In genomic region chr3:182292586-182292985, GRCh38 we compare ENCODE assay signal across 26 cellular contexts.
DNase-seq lines count a peak whose midpoint lies in the region; ATAC-seq, FAIRE-seq and TF ChIP-seq lines count a peak whose summit lies in the region.
"Had no signal": no experiment of that assay in that cellular context is flagged by ENCODE, and none has a peak within 500 bp of the region (broad histone marks: within the 10 kb centered on the region; RNA-seq: fewer than 3 reads in every experiment).

No MANE protein-coding gene starts in this region.

- H3K36me3 Mint-ChIP-seq in astrocyte (ENCODE audit: low read depth, unreplicated experiment): no peaks in the 10 kb centered on the region
- H3K36me3 Mint-ChIP-seq in activated CD4-positive, alpha-beta T cell treated with anti-CD3 and anti-CD28 coated beads for 36 hours (ENCODE audit: low read depth): no peaks in the 10 kb centered on the region
- no peaks in the 10 kb centered on the region for H3K36me3 Mint-ChIP-seq in stimulated activated naive B cell treated with anti-CD40 and anti-IgM and Interleukin-4, amounts not matched to agents 10 μg/mL and 1 μg/mL and 100 μg/mL, for 72 hours
- H3K36me3 Mint-ChIP-seq: CD8-positive, alpha-beta T cell had no signal

- H3K4me1 ChIP-seq in astrocyte (ENCODE audit: insufficient read depth, low read length): peaks cover 4% of the 10 kb centered on the region
- peaks cover 8% of the 10 kb centered on the region for H3K4me1 ChIP-seq in smooth muscle cell (ENCODE audit: low read depth)
- H3K4me1 ChIP-seq: HAP-1 had no signal

- POLR2A ChIA-PET in activated CD4-positive, alpha-beta T cell treated with anti-CD3 and anti-CD28 coated beads for 36 hours (lab: Charles Lee): no interaction called here

- H3K27ac Mint-ChIP-seq in astrocyte (ENCODE audit: unreplicated experiment): no peak overlapping the region
- H3K27ac Mint-ChIP-seq in activated CD4-positive, alpha-beta T cell treated with anti-CD3 and anti-CD28 coated beads for 36 hours: no peak overlapping the region
- no peak overlapping the region for H3K27ac Mint-ChIP-seq in stimulated activated naive B cell treated with anti-CD40 and anti-IgM and Interleukin-4, amounts not matched to agents 10 μg/mL and 1 μg/mL and 100 μg/mL, for 72 hours
- H3K27ac Mint-ChIP-seq: B cell; CD8-positive, alpha-beta T cell; HFFc6 had no signal

- no peak overlapping the region for H2AFZ ChIP-seq in astrocyte (ENCODE audit: low read depth, low read length)
- no peak overlapping the region for H2AFZ ChIP-seq in smooth muscle cell (ENCODE audit: low read depth)

- no peaks in the 10 kb centered on the region for H3K79me2 ChIP-seq in astrocyte (ENCODE audit: insufficient read depth, low read length)
- H3K79me2 ChIP-seq in smooth muscle cell (ENCODE audit: low read depth): no peaks in the 10 kb centered on the region

- intact Hi-C loops in activated CD4-positive, alpha-beta T cell treated with anti-CD3 and anti-CD28 coated beads for 36 hours (cut with DNase I, micrococcal nuclease): no loop called here

- H3K4me1 Mint-ChIP-seq in astrocyte (ENCODE audit: low read depth, unreplicated experiment): peaks cover 15% of the 10 kb centered on the region
- H3K4me1 Mint-ChIP-seq in activated CD4-positive, alpha-beta T cell treated with anti-CD3 and anti-CD28 coated beads for 36 hours: no peaks in the 10 kb centered on the region
- H3K4me1 Mint-ChIP-seq in stimulated activated naive B cell treated with anti-CD40 and anti-IgM and Interleukin-4, amounts not matched to agents 10 μg/mL and 1 μg/mL and 100 μg/mL, for 72 hours: no peaks in the 10 kb centered on the region
- H3K4me1 Mint-ChIP-seq: B cell had no signal

- no peak for FAIRE-seq in astrocyte (lab: Jason Lieb, UNC)
- FAIRE-seq: HTR-8/SVneo, K562 had no signal

- H3K9me3 Mint-ChIP-seq in astrocyte (ENCODE audit: unreplicated experiment): peaks cover 2% of the 10 kb centered on the region
- no peaks in the 10 kb centered on the region for H3K9me3 Mint-ChIP-seq in activated CD4-positive, alpha-beta T cell treated with anti-CD3 and anti-CD28 coated beads for 36 hours (ENCODE audit: low read depth)
- H3K9me3 Mint-ChIP-seq in stimulated activated naive B cell treated with anti-CD40 and anti-IgM and Interleukin-4, amounts not matched to agents 10 μg/mL and 1 μg/mL and 100 μg/mL, for 72 hours: no peaks in the 10 kb centered on the region
- H3K9me3 Mint-ChIP-seq: CD8-positive, alpha-beta T cell had no signal

- H3K4me2 ChIP-seq in astrocyte (ENCODE audit: low read length) (no peak overlapping the region), smooth muscle cell (no peak overlapping the region)

- no peaks in the 10 kb centered on the region for H3F3A ChIP-seq in smooth muscle cell (ENCODE audit: low read depth)

- H3K4me3 ChIP-seq in astrocyte (ENCODE audit: insufficient read depth, low read depth, low read length): no peak overlapping the region
- H3K4me3 ChIP-seq in smooth muscle cell: no peak overlapping the region
- H3K4me3 ChIP-seq: HAP-1, K562 had no signal

- H3K27ac ChIP-seq in astrocyte (ENCODE audit: low read depth, low read length): no peak overlapping the region
- H3K27ac ChIP-seq in smooth muscle cell (ENCODE audit: low read depth): no peak overlapping the region
- H3K27ac ChIP-seq: 22Rv1, C4-2B had no signal

- CTCF ChIA-PET in activated CD4-positive, alpha-beta T cell treated with anti-CD3 and anti-CD28 coated beads for 36 hours (lab: Charles Lee): interaction anchor here (0.6 to 1.1 kb wide), 2 partner anchors 345 to 391 kb away, joined by 3 to 4 read pairs; no protein-coding TSS in a partner anchor

- no peak for TF ChIP-seq CTCF in astrocyte (IDR thresholded peaks at IDR 0.05; ENCODE audit: insufficient read depth, low read depth, low read length)
- TF ChIP-seq CTCF in smooth muscle cell (IDR thresholded peaks at IDR 0.05; ENCODE audit: borderline replicate concordance, insufficient read depth, poor library complexity, severe bottlenecking): no peak

- no peak overlapping the region for H3K4me3 Mint-ChIP-seq in astrocyte (ENCODE audit: unreplicated experiment)
- H3K4me3 Mint-ChIP-seq in activated CD4-positive, alpha-beta T cell treated with anti-CD3 and anti-CD28 coated beads for 36 hours: no peak overlapping the region
- no peak overlapping the region for H3K4me3 Mint-ChIP-seq in stimulated activated naive B cell treated with anti-CD40 and anti-IgM and Interleukin-4, amounts not matched to agents 10 μg/mL and 1 μg/mL and 100 μg/mL, for 72 hours
- H3K4me3 Mint-ChIP-seq: B cell; CD8-positive, alpha-beta T cell; HFFc6 had no signal

- 42% methylated on average over 1 of the region's 1 CpG for WGBS in smooth muscle cell (ENCODE audit: low lambda C conversion rate)

- no peaks in the 10 kb centered on the region for H3K27me3 ChIP-seq in astrocyte (ENCODE audit: insufficient read depth, low read length)
- no peaks in the 10 kb centered on the region for H3K27me3 ChIP-seq in smooth muscle cell (ENCODE audit: low read depth)

- peak; percentile 5 for DNase-seq in DMS53 (lab: John Stamatoyannopoulos, UW)
- DNase-seq in DMS53 treated with DMSO at 0.1 percent for 48 hours (lab: John Stamatoyannopoulos, UW; ENCODE audit: unreplicated experiment): no peak
- peak; percentile 18 for DNase-seq in astrocyte (ENCODE audit: low read depth)
- peak; percentile 80 for DNase-seq in kidney tubule cell (ENCODE audit: low spot score)
- DNase-seq in activated gamma-delta T cell (lab: John Stamatoyannopoulos, UW): no peak
- no peak for DNase-seq in activated CD4-positive, alpha-beta T cell treated with anti-CD3 and anti-CD28 coated beads for 36 hours
- no peak for DNase-seq in stimulated activated naive B cell treated with anti-CD40 and anti-IgM and Interleukin-4, amounts not matched to agents 10 μg/mL and 1 μg/mL and 100 μg/mL, for 72 hours
- DNase-seq in smooth muscle cell (lab: John Stamatoyannopoulos, UW; ENCODE audit: unreplicated experiment): no peak
- DNase-seq: CD8-positive, alpha-beta T cell; GOT3; HFFc6; Kasumi-1; MV-4-11; NCI-H1105; NCI-H1436 treated with DMSO at 0.1 percent for 48 hours; NCI-H2029; NCI-H446; NCI-H524 treated with DMSO at 0.1 percent for 48 hours; SIG-M5 had no signal

- H3K36me3 ChIP-seq in astrocyte (ENCODE audit: insufficient read depth, low read length): no peaks in the 10 kb centered on the region
- no peaks in the 10 kb centered on the region for H3K36me3 ChIP-seq in smooth muscle cell (ENCODE audit: low read depth)
- H3K36me3 ChIP-seq: HAP-1 had no signal

- no peaks in the 10 kb centered on the region for H4K20me1 ChIP-seq in astrocyte (ENCODE audit: insufficient read depth, low read length)
- H4K20me1 ChIP-seq in smooth muscle cell (ENCODE audit: low read depth): no peaks in the 10 kb centered on the region

- H3K9me3 ChIP-seq in astrocyte (ENCODE audit: insufficient read depth, low read depth, low read length) (no peaks in the 10 kb centered on the region), smooth muscle cell (replicated peaks; ENCODE audit: low read depth) (no peaks in the 10 kb centered on the region)
- H3K9me3 ChIP-seq: HAP-1 had no signal

- H3K9ac ChIP-seq in astrocyte (ENCODE audit: low read length) (no peak overlapping the region), smooth muscle cell (ENCODE audit: low read depth) (no peak overlapping the region)

- H3K27me3 Mint-ChIP-seq in astrocyte (ENCODE audit: low read depth, unreplicated experiment): no peaks in the 10 kb centered on the region
- H3K27me3 Mint-ChIP-seq in activated CD4-positive, alpha-beta T cell treated with anti-CD3 and anti-CD28 coated beads for 36 hours: no peaks in the 10 kb centered on the region
- H3K27me3 Mint-ChIP-seq in stimulated activated naive B cell treated with anti-CD40 and anti-IgM and Interleukin-4, amounts not matched to agents 10 μg/mL and 1 μg/mL and 100 μg/mL, for 72 hours: no peaks in the 10 kb centered on the region
- H3K27me3 Mint-ChIP-seq: B cell had no signal

- no peak for ATAC-seq in activated CD4-positive, alpha-beta T cell treated with anti-CD3 and anti-CD28 coated beads for 36 hours
- no peak for ATAC-seq in stimulated activated naive B cell treated with anti-CD40 and anti-IgM and Interleukin-4, amounts not matched to agents 10 μg/mL and 1 μg/mL and 100 μg/mL, for 72 hours (replicated peaks)
- ATAC-seq: CD8-positive, alpha-beta T cell; K562; Panc1 had no signal

Comparison
In these comparisons a context has a peak if more than half of its experiments do, and no peak if none do; other contexts are left out.
1. DNase-seq: peak in DMS53 (single experiment), astrocyte (single experiment) and kidney tubule cell (single experiment); none in DMS53 treated with DMSO at 0.1 percent for 48 hours (single experiment), activated gamma-delta T cell (single experiment), activated CD4-positive, alpha-beta T cell treated with anti-CD3 and anti-CD28 coated beads for 36 hours (single experiment), stimulated activated naive B cell treated with anti-CD40 and anti-IgM and Interleukin-4, amounts not matched to agents 10 μg/mL and 1 μg/mL and 100 μg/mL, for 72 hours (single experiment) and smooth muscle cell (single experiment).